ENCODE assay signal across 1 cellular context in the genomic region with DNA sequence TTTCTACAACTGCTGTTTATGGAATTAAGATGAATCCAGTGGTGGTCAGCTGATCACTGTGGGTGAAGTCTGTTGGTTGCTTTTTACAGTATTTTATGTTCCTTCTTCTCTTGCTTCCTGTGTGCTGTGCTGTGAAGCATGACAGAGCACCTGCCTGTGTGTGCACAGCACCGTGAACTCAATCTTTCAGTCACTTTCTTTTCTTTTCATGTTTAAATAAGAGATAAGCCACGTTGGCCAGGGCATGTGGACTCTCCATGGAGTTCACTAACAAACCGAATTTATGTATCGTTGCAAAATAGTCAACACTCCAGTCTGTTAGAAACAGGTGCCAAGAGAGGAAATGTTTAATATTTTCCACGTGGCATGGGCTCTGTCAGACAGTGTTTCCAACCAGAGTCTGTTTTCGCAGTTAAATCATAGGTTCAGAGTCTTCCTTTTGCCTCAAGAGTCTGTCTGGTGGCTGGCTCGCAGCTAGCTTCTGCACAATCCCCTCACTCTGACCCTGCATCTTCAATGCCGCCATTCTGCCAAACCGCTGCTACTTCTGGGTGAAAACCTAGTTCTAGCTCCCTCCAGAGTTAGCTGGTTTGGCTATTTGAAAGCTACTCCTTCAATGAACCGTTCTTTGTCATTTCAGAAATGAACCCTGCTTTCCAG.
TF ChIP-seq lines count a peak whose summit lies in the region.

No MANE protein-coding gene starts in this region.

TF ChIP-seq in HepG2, 621 proteins besides CTCF, POLR2A, EP300 and RAD21 (continued from another document and continues in another):
- no peak for TF ChIP-seq MATR3 (CRISPR knock-in tag; IDR thresholded peaks at IDR 0.05)
- no peak for TF ChIP-seq ZNF44 (CRISPR knock-in tag; IDR thresholded peaks at IDR 0.05)
- peak; percentile 84 for TF ChIP-seq FOXA3 (CRISPR knock-in tag; IDR thresholded peaks at IDR 0.05)
- no peak for TF ChIP-seq ZNF776 (CRISPR knock-in tag; IDR thresholded peaks at IDR 0.05)
- TF ChIP-seq SRSF4 (IDR thresholded peaks at IDR 0.05; ENCODE audit: low read depth, low read length, poor library complexity, severe bottlenecking) = no peak
- TF ChIP-seq SRF (IDR thresholded peaks at IDR 0.05; ENCODE audit: low read depth, low read length) = no peak
- no peak for TF ChIP-seq PRMT3 (CRISPR knock-in tag; IDR thresholded peaks at IDR 0.05; ENCODE audit: borderline replicate concordance, low read depth)
- no peak for TF ChIP-seq DNMT3B (CRISPR knock-in tag; conservative IDR thresholded peaks at IDR 0.05)
- TF ChIP-seq ZNF589 (CRISPR knock-in tag; conservative IDR thresholded peaks at IDR 0.05) = no peak
- peak; percentile 35; the same call in 1 of the 2 replicates for TF ChIP-seq BHLHE40 (IDR thresholded peaks at IDR 0.05; ENCODE audit: low read length)
- TF ChIP-seq, protein P1, sequence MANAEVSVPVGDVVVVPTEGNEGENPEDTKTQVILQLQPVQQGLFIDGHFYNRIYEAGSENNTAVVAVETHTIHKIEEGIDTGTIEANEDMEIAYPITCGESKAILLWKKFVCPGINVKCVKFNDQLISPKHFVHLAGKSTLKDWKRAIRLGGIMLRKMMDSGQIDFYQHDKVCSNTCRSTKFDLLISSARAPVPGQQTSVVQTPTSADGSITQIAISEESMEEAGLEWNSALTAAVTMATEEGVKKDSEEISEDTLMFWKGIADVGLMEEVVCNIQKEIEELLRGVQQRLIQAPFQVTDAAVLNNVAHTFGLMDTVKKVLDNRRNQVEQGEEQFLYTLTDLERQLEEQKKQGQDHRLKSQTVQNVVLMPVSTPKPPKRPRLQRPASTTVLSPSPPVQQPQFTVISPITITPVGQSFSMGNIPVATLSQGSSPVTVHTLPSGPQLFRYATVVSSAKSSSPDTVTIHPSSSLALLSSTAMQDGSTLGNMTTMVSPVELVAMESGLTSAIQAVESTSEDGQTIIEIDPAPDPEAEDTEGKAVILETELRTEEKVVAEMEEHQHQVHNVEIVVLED (CRISPR knock-in tag; IDR thresholded peaks at IDR 0.05; ENCODE audit: borderline replicate concordance) = peak; percentile 23; the same call in 1 of the 2 replicates
- TF ChIP-seq, protein P2, sequence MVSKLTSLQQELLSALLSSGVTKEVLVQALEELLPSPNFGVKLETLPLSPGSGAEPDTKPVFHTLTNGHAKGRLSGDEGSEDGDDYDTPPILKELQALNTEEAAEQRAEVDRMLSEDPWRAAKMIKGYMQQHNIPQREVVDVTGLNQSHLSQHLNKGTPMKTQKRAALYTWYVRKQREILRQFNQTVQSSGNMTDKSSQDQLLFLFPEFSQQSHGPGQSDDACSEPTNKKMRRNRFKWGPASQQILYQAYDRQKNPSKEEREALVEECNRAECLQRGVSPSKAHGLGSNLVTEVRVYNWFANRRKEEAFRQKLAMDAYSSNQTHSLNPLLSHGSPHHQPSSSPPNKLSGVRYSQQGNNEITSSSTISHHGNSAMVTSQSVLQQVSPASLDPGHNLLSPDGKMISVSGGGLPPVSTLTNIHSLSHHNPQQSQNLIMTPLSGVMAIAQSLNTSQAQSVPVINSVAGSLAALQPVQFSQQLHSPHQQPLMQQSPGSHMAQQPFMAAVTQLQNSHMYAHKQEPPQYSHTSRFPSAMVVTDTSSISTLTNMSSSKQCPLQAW (CRISPR knock-in tag; IDR thresholded peaks at IDR 0.05) = no peak; the same call in 1 of the 2 replicates
- TF ChIP-seq TRIM24 (CRISPR knock-in tag; IDR thresholded peaks at IDR 0.05) = no peak
- peak; percentile 70; the same call in 1 of the 2 replicates for TF ChIP-seq ZNF605 (CRISPR knock-in tag; IDR thresholded peaks at IDR 0.05)
- TF ChIP-seq, protein P3, sequence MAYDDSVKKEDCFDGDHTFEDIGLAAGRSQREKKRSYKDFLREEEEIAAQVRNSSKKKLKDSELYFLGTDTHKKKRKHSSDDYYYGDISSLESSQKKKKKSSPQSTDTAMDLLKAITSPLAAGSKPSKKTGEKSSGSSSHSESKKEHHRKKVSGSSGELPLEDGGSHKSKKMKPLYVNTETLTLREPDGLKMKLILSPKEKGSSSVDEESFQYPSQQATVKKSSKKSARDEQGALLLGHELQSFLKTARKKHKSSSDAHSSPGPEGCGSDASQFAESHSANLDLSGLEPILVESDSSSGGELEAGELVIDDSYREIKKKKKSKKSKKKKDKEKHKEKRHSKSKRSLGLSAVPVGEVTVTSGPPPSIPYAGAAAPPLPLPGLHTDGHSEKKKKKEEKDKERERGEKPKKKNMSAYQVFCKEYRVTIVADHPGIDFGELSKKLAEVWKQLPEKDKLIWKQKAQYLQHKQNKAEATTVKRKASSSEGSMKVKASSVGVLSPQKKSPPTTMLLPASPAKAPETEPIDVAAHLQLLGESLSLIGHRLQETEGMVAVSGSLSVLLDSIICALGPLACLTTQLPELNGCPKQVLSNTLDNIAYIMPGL (CRISPR knock-in tag; IDR thresholded peaks at IDR 0.05; ENCODE audit: borderline replicate concordance in 1 of 2, low read depth in 1 of 2) = peak; percentile 23 to 38; a peak in 1 of 4 replicates
- TF ChIP-seq SPEN (CRISPR knock-in tag; IDR thresholded peaks at IDR 0.05; ENCODE audit: low read depth) = no peak
- peak; percentile 70; the same call in 1 of the 2 replicates for TF ChIP-seq PHF21A (CRISPR knock-in tag; IDR thresholded peaks at IDR 0.05)
- TF ChIP-seq DNMT1 (CRISPR knock-in tag; IDR thresholded peaks at IDR 0.05) = no peak
- TF ChIP-seq SSRP1 (CRISPR knock-in tag; IDR thresholded peaks at IDR 0.05) = no peak
- TF ChIP-seq, protein P4, sequence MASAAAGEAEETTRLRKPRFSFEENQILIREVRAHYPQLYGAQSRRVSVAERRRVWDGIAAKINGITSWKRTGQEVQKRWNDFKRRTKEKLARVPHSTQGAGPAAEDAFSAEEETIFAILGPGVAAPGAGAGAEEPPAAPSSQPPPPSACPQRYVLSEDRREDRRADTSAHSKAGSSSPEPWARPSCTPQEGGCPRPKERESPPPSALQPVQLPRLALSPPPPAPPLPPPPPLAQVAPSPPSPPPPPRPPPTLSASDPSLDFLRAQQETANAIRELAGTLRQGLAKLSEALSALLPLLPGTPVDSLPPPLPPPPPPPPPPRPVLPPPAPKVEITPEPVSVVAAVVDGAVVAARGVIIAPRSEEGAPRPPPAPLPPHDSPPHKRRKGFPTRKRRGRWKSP (CRISPR knock-in tag; IDR thresholded peaks at IDR 0.05) = 0 out of 2 replicates have a peak, but pooled peaks have one; percentile 41
- TF ChIP-seq ZFY (CRISPR knock-in tag; IDR thresholded peaks at IDR 0.05) = no peak; the same call in 1 of the 2 replicates
- no peak for TF ChIP-seq RFX1 (IDR thresholded peaks at IDR 0.05)
- no peak for TF ChIP-seq SCMH1 (CRISPR knock-in tag; IDR thresholded peaks at IDR 0.05; ENCODE audit: borderline replicate concordance)
- no peak for TF ChIP-seq GABPA (IDR thresholded peaks at IDR 0.05; ENCODE audit: low read depth, low read length)
- no peak for TF ChIP-seq GABPA (CRISPR knock-in tag; IDR thresholded peaks at IDR 0.05; ENCODE audit: low read depth)
- TF ChIP-seq ZNF563 (CRISPR knock-in tag; IDR thresholded peaks at IDR 0.05) = no peak
- TF ChIP-seq, protein P5, sequence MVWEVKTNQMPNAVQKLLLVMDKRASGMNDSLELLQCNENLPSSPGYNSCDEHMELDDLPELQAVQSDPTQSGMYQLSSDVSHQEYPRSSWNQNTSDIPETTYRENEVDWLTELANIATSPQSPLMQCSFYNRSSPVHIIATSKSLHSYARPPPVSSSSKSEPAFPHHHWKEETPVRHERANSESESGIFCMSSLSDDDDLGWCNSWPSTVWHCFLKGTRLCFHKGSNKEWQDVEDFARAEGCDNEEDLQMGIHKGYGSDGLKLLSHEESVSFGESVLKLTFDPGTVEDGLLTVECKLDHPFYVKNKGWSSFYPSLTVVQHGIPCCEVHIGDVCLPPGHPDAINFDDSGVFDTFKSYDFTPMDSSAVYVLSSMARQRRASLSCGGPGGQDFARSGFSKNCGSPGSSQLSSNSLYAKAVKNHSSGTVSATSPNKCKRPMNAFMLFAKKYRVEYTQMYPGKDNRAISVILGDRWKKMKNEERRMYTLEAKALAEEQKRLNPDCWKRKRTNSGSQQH (CRISPR knock-in tag; IDR thresholded peaks at IDR 0.05; ENCODE audit: low read depth) = no peak
- no peak for TF ChIP-seq ZNF792 (CRISPR knock-in tag; IDR thresholded peaks at IDR 0.05)
- peak; percentile 42; the same call in 1 of the 2 replicates for TF ChIP-seq ZMAT3 (CRISPR knock-in tag; conservative IDR thresholded peaks at IDR 0.05)
- TF ChIP-seq, protein P6, sequence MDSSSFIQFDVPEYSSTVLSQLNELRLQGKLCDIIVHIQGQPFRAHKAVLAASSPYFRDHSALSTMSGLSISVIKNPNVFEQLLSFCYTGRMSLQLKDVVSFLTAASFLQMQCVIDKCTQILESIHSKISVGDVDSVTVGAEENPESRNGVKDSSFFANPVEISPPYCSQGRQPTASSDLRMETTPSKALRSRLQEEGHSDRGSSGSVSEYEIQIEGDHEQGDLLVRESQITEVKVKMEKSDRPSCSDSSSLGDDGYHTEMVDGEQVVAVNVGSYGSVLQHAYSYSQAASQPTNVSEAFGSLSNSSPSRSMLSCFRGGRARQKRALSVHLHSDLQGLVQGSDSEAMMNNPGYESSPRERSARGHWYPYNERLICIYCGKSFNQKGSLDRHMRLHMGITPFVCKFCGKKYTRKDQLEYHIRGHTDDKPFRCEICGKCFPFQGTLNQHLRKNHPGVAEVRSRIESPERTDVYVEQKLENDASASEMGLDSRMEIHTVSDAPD (CRISPR knock-in tag; IDR thresholded peaks at IDR 0.05) = no peak
- TF ChIP-seq, protein P7, sequence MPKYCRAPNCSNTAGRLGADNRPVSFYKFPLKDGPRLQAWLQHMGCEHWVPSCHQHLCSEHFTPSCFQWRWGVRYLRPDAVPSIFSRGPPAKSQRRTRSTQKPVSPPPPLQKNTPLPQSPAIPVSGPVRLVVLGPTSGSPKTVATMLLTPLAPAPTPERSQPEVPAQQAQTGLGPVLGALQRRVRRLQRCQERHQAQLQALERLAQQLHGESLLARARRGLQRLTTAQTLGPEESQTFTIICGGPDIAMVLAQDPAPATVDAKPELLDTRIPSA (CRISPR knock-in tag; IDR thresholded peaks at IDR 0.05; ENCODE audit: borderline replicate concordance) = no peak
- TF ChIP-seq, protein P8, sequence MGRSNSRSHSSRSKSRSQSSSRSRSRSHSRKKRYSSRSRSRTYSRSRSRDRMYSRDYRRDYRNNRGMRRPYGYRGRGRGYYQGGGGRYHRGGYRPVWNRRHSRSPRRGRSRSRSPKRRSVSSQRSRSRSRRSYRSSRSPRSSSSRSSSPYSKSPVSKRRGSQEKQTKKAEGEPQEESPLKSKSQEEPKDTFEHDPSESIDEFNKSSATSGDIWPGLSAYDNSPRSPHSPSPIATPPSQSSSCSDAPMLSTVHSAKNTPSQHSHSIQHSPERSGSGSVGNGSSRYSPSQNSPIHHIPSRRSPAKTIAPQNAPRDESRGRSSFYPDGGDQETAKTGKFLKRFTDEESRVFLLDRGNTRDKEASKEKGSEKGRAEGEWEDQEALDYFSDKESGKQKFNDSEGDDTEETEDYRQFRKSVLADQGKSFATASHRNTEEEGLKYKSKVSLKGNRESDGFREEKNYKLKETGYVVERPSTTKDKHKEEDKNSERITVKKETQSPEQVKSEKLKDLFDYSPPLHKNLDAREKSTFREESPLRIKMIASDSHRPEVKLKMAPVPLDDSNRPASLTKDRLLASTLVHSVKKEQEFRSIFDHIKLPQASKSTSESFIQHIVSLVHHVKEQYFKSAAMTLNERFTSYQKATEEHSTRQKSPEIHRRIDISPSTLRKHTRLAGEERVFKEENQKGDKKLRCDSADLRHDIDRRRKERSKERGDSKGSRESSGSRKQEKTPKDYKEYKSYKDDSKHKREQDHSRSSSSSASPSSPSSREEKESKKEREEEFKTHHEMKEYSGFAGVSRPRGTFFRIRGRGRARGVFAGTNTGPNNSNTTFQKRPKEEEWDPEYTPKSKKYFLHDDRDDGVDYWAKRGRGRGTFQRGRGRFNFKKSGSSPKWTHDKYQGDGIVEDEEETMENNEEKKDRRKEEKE (IDR thresholded peaks at IDR 0.05) = no peak
- TF ChIP-seq SOX13 (IDR thresholded peaks at IDR 0.05) = no peak
- peak in 1 of 2 experiments; percentile 81; a peak in 2 of 4 replicates for TF ChIP-seq SOX13 (CRISPR knock-in tag; conservative IDR thresholded peaks at IDR 0.05 in 1 of 2, IDR thresholded peaks at IDR 0.05 in 1 of 2)
- TF ChIP-seq IKZF1 (IDR thresholded peaks at IDR 0.05) = no peak
- TF ChIP-seq, protein P9, sequence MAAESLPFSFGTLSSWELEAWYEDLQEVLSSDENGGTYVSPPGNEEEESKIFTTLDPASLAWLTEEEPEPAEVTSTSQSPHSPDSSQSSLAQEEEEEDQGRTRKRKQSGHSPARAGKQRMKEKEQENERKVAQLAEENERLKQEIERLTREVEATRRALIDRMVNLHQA (CRISPR knock-in tag; IDR thresholded peaks at IDR 0.05) = no peak
- TF ChIP-seq CAMTA2 (CRISPR knock-in tag; IDR thresholded peaks at IDR 0.05; ENCODE audit: borderline replicate concordance) = no peak
- no peak for TF ChIP-seq ZNF468 (CRISPR knock-in tag; IDR thresholded peaks at IDR 0.05)
- no peak for TF ChIP-seq ZNF775 (CRISPR knock-in tag; IDR thresholded peaks at IDR 0.05; ENCODE audit: borderline replicate concordance)
- TF ChIP-seq HOXD1 (CRISPR knock-in tag; IDR thresholded peaks at IDR 0.05) = peak; percentile 32; the same call in 1 of the 2 replicates
- TF ChIP-seq, protein P10, sequence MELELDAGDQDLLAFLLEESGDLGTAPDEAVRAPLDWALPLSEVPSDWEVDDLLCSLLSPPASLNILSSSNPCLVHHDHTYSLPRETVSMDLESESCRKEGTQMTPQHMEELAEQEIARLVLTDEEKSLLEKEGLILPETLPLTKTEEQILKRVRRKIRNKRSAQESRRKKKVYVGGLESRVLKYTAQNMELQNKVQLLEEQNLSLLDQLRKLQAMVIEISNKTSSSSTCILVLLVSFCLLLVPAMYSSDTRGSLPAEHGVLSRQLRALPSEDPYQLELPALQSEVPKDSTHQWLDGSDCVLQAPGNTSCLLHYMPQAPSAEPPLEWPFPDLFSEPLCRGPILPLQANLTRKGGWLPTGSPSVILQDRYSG (CRISPR knock-in tag; IDR thresholded peaks at IDR 0.05) = no peak
- TF ChIP-seq POLR2G (IDR thresholded peaks at IDR 0.05; ENCODE audit: low read depth, low read length) = peak; percentile 47; the same call in 1 of the 2 replicates
- TF ChIP-seq ZNF350 (CRISPR knock-in tag; IDR thresholded peaks at IDR 0.05; ENCODE audit: borderline replicate concordance, low read depth) = peak; percentile 35; the same call in 1 of the 2 replicates
- TF ChIP-seq MBD4 (IDR thresholded peaks at IDR 0.05; ENCODE audit: borderline replicate concordance, low read length) = no peak
- TF ChIP-seq NKX3-1 (CRISPR knock-in tag; IDR thresholded peaks at IDR 0.05) = no peak
- TF ChIP-seq, protein P11, sequence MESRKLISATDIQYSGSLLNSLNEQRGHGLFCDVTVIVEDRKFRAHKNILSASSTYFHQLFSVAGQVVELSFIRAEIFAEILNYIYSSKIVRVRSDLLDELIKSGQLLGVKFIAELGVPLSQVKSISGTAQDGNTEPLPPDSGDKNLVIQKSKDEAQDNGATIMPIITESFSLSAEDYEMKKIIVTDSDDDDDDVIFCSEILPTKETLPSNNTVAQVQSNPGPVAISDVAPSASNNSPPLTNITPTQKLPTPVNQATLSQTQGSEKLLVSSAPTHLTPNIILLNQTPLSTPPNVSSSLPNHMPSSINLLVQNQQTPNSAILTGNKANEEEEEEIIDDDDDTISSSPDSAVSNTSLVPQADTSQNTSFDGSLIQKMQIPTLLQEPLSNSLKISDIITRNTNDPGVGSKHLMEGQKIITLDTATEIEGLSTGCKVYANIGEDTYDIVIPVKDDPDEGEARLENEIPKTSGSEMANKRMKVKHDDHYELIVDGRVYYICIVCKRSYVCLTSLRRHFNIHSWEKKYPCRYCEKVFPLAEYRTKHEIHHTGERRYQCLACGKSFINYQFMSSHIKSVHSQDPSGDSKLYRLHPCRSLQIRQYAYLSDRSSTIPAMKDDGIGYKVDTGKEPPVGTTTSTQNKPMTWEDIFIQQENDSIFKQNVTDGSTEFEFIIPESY (CRISPR knock-in tag; IDR thresholded peaks at IDR 0.05) = no peak
- TF ChIP-seq FOXA1 (IDR thresholded peaks at IDR 0.05) = no peak
- peak; percentile 59; the same call in 1 of the 2 replicates for TF ChIP-seq FOXA1 (CRISPR knock-in tag; IDR thresholded peaks at IDR 0.05)
- TF ChIP-seq ZNF615 (CRISPR knock-in tag; IDR thresholded peaks at IDR 0.05; ENCODE audit: borderline replicate concordance) = no peak
